Comparison of ENCODE assay signal across 18 cellular contexts in the genomic region with DNA sequence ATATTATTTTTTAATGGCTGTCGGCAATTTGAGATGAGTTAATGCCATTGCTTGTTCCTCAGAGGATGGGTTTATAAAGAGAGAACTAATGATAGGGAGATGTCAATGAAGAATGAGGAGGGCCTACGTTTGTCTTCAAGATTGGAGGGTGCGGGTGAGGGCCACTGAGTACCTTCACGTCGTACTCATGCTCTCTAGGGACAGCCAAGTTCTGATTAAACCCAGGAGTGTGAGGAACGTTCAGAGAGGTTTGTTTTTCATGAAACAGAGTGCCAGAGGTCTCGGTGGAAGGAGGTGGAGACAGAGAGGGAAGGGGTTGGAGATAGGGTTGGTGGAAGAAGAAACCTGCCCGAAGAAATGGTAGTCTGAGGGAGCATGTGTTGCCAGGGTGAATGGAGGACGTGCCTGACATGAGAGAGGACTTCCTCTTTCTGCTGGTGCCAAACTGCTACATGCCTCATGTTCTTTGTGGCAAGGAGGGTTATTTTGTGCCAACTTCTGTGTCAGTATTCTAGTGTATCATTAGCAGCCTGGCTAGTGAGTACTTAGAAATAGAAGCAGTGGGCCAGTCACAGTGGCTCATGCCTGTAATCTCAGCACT. TPM values are rescaled to one million over a fixed set of nuclear protein-coding genes. Genes with fewer than 3 reads are reported as not detected.
A peak's percentile ranks its signal among the peaks of the same experiment; 100 is the strongest.
DNase-seq lines count a peak whose midpoint lies in the region; ATAC-seq and TF ChIP-seq lines count a peak whose summit lies in the region.
"Had no signal": no experiment of that assay in that cellular context is flagged by ENCODE, and none has a peak within 500 bp of the region (broad histone marks: within the 10 kb centered on the region; RNA-seq: fewer than 3 reads in every experiment).

No MANE protein-coding gene starts in this region.

- H4K20me1 ChIP-seq in SU-DHL-6 (ENCODE audit: low read depth, low read length) (no peaks in the 10 kb centered on the region), smooth muscle cell (ENCODE audit: low read depth) (no peaks in the 10 kb centered on the region)

- H2AFZ ChIP-seq in SU-DHL-6 (ENCODE audit: low read depth, low read length, severe bottlenecking) (peak overlapping the region; percentile 44), smooth muscle cell (ENCODE audit: low read depth) (no peak overlapping the region)
- H2AFZ ChIP-seq: GM23338 had no signal

- DNase-seq in GM10248 (ENCODE audit: extremely low spot score) (peak; percentile 37), mucosa of descending colon (no peak), smooth muscle cell (lab: John Stamatoyannopoulos, UW; ENCODE audit: unreplicated experiment) (no peak), retina (no peak)
- no peak for DNase-seq in effector CD8-positive, alpha-beta T cell (lab: John Stamatoyannopoulos, UW)
- DNase-seq: activated CD4-positive, alpha-beta T cell treated with anti-CD3 and anti-CD28 coated beads, Interleukin-2, amount 50 U/mL, for 1 hour; activated effector memory CD4-positive, alpha-beta T cell treated with Interleukin-2 at 50 U/mL for 16 hours; islet precursor cell; NCI-H1048; NCI-H345; stimulated activated CD4-positive, alpha-beta T cell treated with anti-CD3 and anti-CD28 coated beads, Interleukin-4, amount 100 ng/mL, for 24 hours; stimulated activated naive CD8-positive, alpha-beta T cell treated with anti-CD3 and anti-CD28 coated beads, Interleukin-15, amount 100 ng/mL, for 72 hours had no signal

- H3K27me3 ChIP-seq in SU-DHL-6 (ENCODE audit: low read length), result no peaks in the 10 kb centered on the region
- no peaks in the 10 kb centered on the region for H3K27me3 ChIP-seq in smooth muscle cell (ENCODE audit: low read depth)
- H3K27me3 ChIP-seq: gastroesophageal sphincter had no signal

- no peaks in the 10 kb centered on the region for H3K9me3 ChIP-seq in SU-DHL-6 (ENCODE audit: insufficient read depth, low read length)
- H3K9me3 ChIP-seq in mucosa of descending colon, result no peaks in the 10 kb centered on the region
- H3K9me3 ChIP-seq in smooth muscle cell (replicated peaks; ENCODE audit: low read depth), result no peaks in the 10 kb centered on the region
- H3K9me3 ChIP-seq: gastroesophageal sphincter had no signal

- no peaks in the 10 kb centered on the region for H3K9me2 ChIP-seq in SU-DHL-6 (replicated peaks; ENCODE audit: insufficient read depth, low read length)

- H3K4me3 ChIP-seq in SU-DHL-6 (ENCODE audit: insufficient read depth, low read length, poor library complexity, severe bottlenecking) (no peak overlapping the region), mucosa of descending colon (no peak overlapping the region), smooth muscle cell (no peak overlapping the region)
- H3K4me3 ChIP-seq: gastroesophageal sphincter, GM23338 had no signal

- H3K4me1 ChIP-seq in mucosa of descending colon (ENCODE audit: low read depth) (no peaks in the 10 kb centered on the region), smooth muscle cell (ENCODE audit: low read depth) (no peaks in the 10 kb centered on the region)
- H3K4me1 ChIP-seq: gastroesophageal sphincter had no signal

- peaks cover 17% of the 10 kb centered on the region; the same call in 1 of the 2 replicates for H3K79me2 ChIP-seq in SU-DHL-6 (ENCODE audit: insufficient read depth, low read length)
- peaks cover 6% of the 10 kb centered on the region for H3K79me2 ChIP-seq in smooth muscle cell (ENCODE audit: low read depth)

- POLR2A ChIA-PET in GM10248 (lab: Yijun Ruan, JAX), result no interaction called here

- H3K4me2 ChIP-seq in SU-DHL-6 (ENCODE audit: low read depth, low read length, poor library complexity, severe bottlenecking), result peak overlapping the region; percentile 50
- H3K4me2 ChIP-seq in smooth muscle cell, result no peak overlapping the region
- H3K4me2 ChIP-seq: GM23338 had no signal

- WGBS in smooth muscle cell (ENCODE audit: low lambda C conversion rate), result 85% methylated on average over 9 of the region's 9 CpGs

- TF ChIP-seq CTCF in GM10248 (IDR thresholded peaks at IDR 0.05; ENCODE audit: control extremely low read depth, extremely low read depth, low read depth, missing control alignments) (no peak), SU-DHL-6 (IDR thresholded peaks at IDR 0.05; ENCODE audit: insufficient read depth, low read length, poor library complexity, severe bottlenecking) (no peak), mucosa of descending colon (IDR thresholded peaks at IDR 0.05) (no peak), smooth muscle cell (IDR thresholded peaks at IDR 0.05; ENCODE audit: borderline replicate concordance, insufficient read depth, poor library complexity, severe bottlenecking) (no peak)

- ATAC-seq in HG02759 (IDR thresholded peaks at IDR 0.05; ENCODE audit: unreplicated experiment) (peak; percentile 36), mucosa of descending colon (peak; percentile 46), HG03469 (IDR thresholded peaks at IDR 0.05; ENCODE audit: unreplicated experiment) (no peak)
- ATAC-seq: gastroesophageal sphincter; GM23338; Panc1; stimulated activated naive CD8-positive, alpha-beta T cell treated with anti-CD3 and anti-CD28 coated beads, Interleukin-15, amount 100 ng/mL, for 72 hours had no signal

- H3F3A ChIP-seq in SU-DHL-6 (ENCODE audit: insufficient read depth) (peaks cover 56% of the 10 kb centered on the region), smooth muscle cell (ENCODE audit: low read depth) (no peaks in the 10 kb centered on the region)

- peaks cover 3% of the 10 kb centered on the region; the same call in 1 of the 2 replicates for H3K36me3 ChIP-seq in SU-DHL-6 (ENCODE audit: low read length)
- H3K36me3 ChIP-seq in mucosa of descending colon (ENCODE audit: low read depth), result no peaks in the 10 kb centered on the region
- no peaks in the 10 kb centered on the region for H3K36me3 ChIP-seq in smooth muscle cell (ENCODE audit: low read depth)

- H3K27ac ChIP-seq in SU-DHL-6 (ENCODE audit: low read depth, low read length), result peak overlapping the region; percentile 92
- H3K27ac ChIP-seq in smooth muscle cell (ENCODE audit: low read depth), result no peak overlapping the region
- H3K27ac ChIP-seq: gastroesophageal sphincter had no signal

- H3K9ac ChIP-seq in SU-DHL-6 (ENCODE audit: low read length), result peak overlapping the region; percentile 43
- H3K9ac ChIP-seq in smooth muscle cell (ENCODE audit: low read depth), result no peak overlapping the region

- intact Hi-C loops in mucosa of descending colon (cut with DNase I, micrococcal nuclease), result no loop called here

- CTCF ChIA-PET in GM10248 (lab: Yijun Ruan, JAX), result interaction anchor here (1.7 kb wide), 1 partner anchor 10 kb away, joined by 7 read pairs; no protein-coding TSS in a partner anchor

RNA-seq across cellular contexts. Expression of gene DHTKD1, which starts 8.9 kb away (rescaled TPM):
- total RNA-seq in mucosa of descending colon (10 to 100 TPM; 23.8 to 33.5 (median 27.6) TPM), smooth muscle cell (9.4 and 18.6 TPM in 2 replicates)
- 8.0 and 16.9 TPM in 2 replicates for polyA plus RNA-seq in smooth muscle cell

RNA-seq across cellular contexts. Expression of gene UPF2, which starts 35.1 kb away (rescaled TPM):
- total RNA-seq in mucosa of descending colon (10 to 100 TPM; 20.6 to 36.8 (median 22.3) TPM), smooth muscle cell (13.4 and 16.3 TPM in 2 replicates)
- polyA plus RNA-seq in smooth muscle cell, result 9.1 and 16.0 TPM in 2 replicates

RNA-seq across cellular contexts. Expression of gene SEC61A2, which starts 51.8 kb away (rescaled TPM):
- total RNA-seq in mucosa of descending colon (1 to 10 TPM; 4.9 to 6.5 (median 5.0) TPM), smooth muscle cell (14.2 and 18.8 TPM in 2 replicates)
- polyA plus RNA-seq in smooth muscle cell, result 9.7 and 10.5 TPM in 2 replicates
